Comparison of ENCODE assay signal across 23 cellular contexts in the genomic region with DNA sequence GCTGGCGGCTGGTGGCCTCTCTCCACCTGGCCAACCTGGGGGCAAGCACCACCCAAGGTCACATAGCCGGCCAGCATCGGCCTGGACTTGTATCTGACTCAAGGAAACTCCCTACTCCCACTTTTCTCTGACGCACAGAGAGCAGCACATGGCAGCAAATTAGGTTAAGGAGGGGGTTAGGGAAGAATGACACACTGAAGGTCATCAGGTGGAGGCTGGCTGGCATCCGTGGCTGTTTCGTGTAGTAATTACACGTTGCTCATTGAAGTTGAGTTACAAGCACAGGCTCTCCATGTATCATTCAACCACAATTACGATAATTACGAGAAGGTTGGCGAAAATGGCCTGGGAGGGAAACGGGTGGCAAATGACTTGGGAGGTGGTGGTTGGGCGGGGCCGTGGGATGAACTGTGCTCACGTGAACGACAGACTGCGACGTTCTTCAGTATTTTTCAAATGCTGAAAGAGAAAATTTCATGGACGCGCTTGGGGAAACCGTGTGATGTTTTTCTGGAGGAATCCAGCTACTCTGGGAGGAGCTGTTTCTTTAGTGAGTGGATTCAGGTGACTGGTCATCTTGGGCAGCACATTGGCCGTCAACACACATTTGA. TPM values are rescaled to one million over a fixed set of nuclear protein-coding genes. Genes with fewer than 3 reads are reported as not detected.
DNase-seq lines count a peak whose midpoint lies in the region; TF ChIP-seq lines count a peak whose summit lies in the region.
"Had no signal": no experiment of that assay in that cellular context is flagged by ENCODE, and none has a peak within 500 bp of the region (broad histone marks: within the 10 kb centered on the region; RNA-seq: fewer than 3 reads in every experiment).

No MANE protein-coding gene starts in this region.

- intact Hi-C loops in MCF 10A (cut with micrococcal nuclease) = no loop called here
- intact Hi-C loops in breast epithelium (cut with DNase I; ENCODE audit: low total_unique reads) = no loop called here
- intact Hi-C loops in cardiac septum (cut with DNase I) = no loop called here

- no peak overlapping the region for H3K27ac Mint-ChIP-seq in MCF 10A (ENCODE audit: low read depth, unreplicated experiment)
- H3K27ac Mint-ChIP-seq: naive thymus-derived CD8-positive, alpha-beta T cell; stimulated activated memory B cell treated with anti-CD40 and anti-IgM and Interleukin-4, amounts not matched to agents 10 μg/mL and 1 μg/mL and 100 μg/mL, for 72 hours; T-helper 1 cell treated with Interleukin-12 subunit alpha and Interleukin-12 subunit beta and Interleukin-4 antibody, amounts not matched to agents 30 μg/mL and 1 μg/mL, for 36 hours had no signal

- H3K36me3 ChIP-seq in breast epithelium = no peaks in the 10 kb centered on the region
- H3K36me3 ChIP-seq: gastroesophageal sphincter, lower lobe of right lung had no signal

- no TSS peak for BruUV-seq in MCF 10A (replicated peaks; lab: Mats Ljungman, UMichigan)

- no peaks in the 10 kb centered on the region for H3K9me3 ChIP-seq in breast epithelium
- H3K9me3 ChIP-seq: gastroesophageal sphincter, lower lobe of right lung had no signal

- POLR2A ChIA-PET in MCF 10A (lab: Yijun Ruan, JAX) = no interaction called here

- no peaks in the 10 kb centered on the region for H3K27me3 Mint-ChIP-seq in MCF 10A (ENCODE audit: insufficient read depth, unreplicated experiment)

- no peaks in the 10 kb centered on the region for H3K4me1 Mint-ChIP-seq in MCF 10A (ENCODE audit: insufficient read depth, unreplicated experiment)

- H3K9me3 Mint-ChIP-seq in MCF 10A (ENCODE audit: unreplicated experiment) = no peaks in the 10 kb centered on the region
- H3K9me3 Mint-ChIP-seq: naive thymus-derived CD8-positive, alpha-beta T cell; stimulated activated memory B cell treated with anti-CD40 and anti-IgM and Interleukin-4, amounts not matched to agents 10 μg/mL and 1 μg/mL and 100 μg/mL, for 72 hours; T-helper 1 cell treated with Interleukin-12 subunit alpha and Interleukin-12 subunit beta and Interleukin-4 antibody, amounts not matched to agents 30 μg/mL and 1 μg/mL, for 36 hours had no signal

- peak; percentile 53 for DNase-seq in MCF 10A (ENCODE audit: unreplicated experiment)
- no peak for DNase-seq in breast epithelium (ENCODE audit: low spot score in 2 of 2)
- peak; percentile 89 for DNase-seq in NCI-H2227 (lab: John Stamatoyannopoulos, UW; ENCODE audit: unreplicated experiment)
- DNase-seq in kidney tubule cell (ENCODE audit: low spot score) = peak; percentile 45
- no peak for DNase-seq in cardiac septum (ENCODE audit: low spot score)
- DNase-seq in stimulated activated CD4-positive, alpha-beta T cell treated with anti-CD3 and anti-CD28 coated beads, Interleukin-4, amount 100 ng/mL, for 4 hours = no peak
- DNase-seq in HuH-7.5 (ENCODE audit: low spot score) = no peak
- DNase-seq: ACHN; activated CD4-positive, alpha-beta T cell treated with anti-CD3 and anti-CD28 coated beads, Interleukin-2, amount 50 U/mL, for 1 hour; activated CD4-positive, CD25-positive, alpha-beta regulatory T cell; activated naive CD4-positive, alpha-beta T cell treated with anti-CD3 and anti-CD28 coated beads, Interleukin-2, amount 50 U/mL, for 16 hours; effector CD4-positive, alpha-beta T cell; EL; GM23248; lower lobe of right lung; naive thymus-derived CD8-positive, alpha-beta T cell; NCI-H146; NK-92 treated with Interleukin-12 subunit alpha and Interleukin-12 subunit beta, amount 100 ng/mL, for 24 hours; PC-9; Right ventricle myocardium superior had no signal

- TF ChIP-seq POLR2A in breast epithelium (IDR thresholded peaks at IDR 0.05) = no peak

- H3K4me3 Mint-ChIP-seq in MCF 10A (ENCODE audit: unreplicated experiment) = no peak overlapping the region
- H3K4me3 Mint-ChIP-seq: stimulated activated memory B cell treated with anti-CD40 and anti-IgM and Interleukin-4, amounts not matched to agents 10 μg/mL and 1 μg/mL and 100 μg/mL, for 72 hours; T-helper 1 cell treated with Interleukin-12 subunit alpha and Interleukin-12 subunit beta and Interleukin-4 antibody, amounts not matched to agents 30 μg/mL and 1 μg/mL, for 36 hours had no signal

- H3K4me1 ChIP-seq in breast epithelium = peaks cover 0 to 3% of the 10 kb centered on the region in 2 donors

- no peaks in the 10 kb centered on the region for H3K36me3 Mint-ChIP-seq in MCF 10A (ENCODE audit: insufficient read depth, unreplicated experiment)
- H3K36me3 Mint-ChIP-seq: naive thymus-derived CD8-positive, alpha-beta T cell; stimulated activated memory B cell treated with anti-CD40 and anti-IgM and Interleukin-4, amounts not matched to agents 10 μg/mL and 1 μg/mL and 100 μg/mL, for 72 hours had no signal

- no peaks in the 10 kb centered on the region for H3K27me3 ChIP-seq in breast epithelium
- H3K27me3 ChIP-seq: gastroesophageal sphincter had no signal

- no peak for TF ChIP-seq CTCF in MCF 10A (IDR thresholded peaks at IDR 0.05; ENCODE audit: unreplicated experiment)
- TF ChIP-seq CTCF in breast epithelium (IDR thresholded peaks at IDR 0.05) = no peak

- CTCF ChIA-PET in MCF 10A (lab: Yijun Ruan, JAX) = interaction anchor here (0.6 kb wide), 1 partner anchor 34 kb away, joined by 3 read pairs; no protein-coding TSS in a partner anchor

- H3K4me3 ChIP-seq in breast epithelium = no peak overlapping the region
- H3K4me3 ChIP-seq: gastroesophageal sphincter, GM23248, lower lobe of right lung, PC-9 had no signal

- no peak overlapping the region for H3K27ac ChIP-seq in breast epithelium
- H3K27ac ChIP-seq: gastroesophageal sphincter, GM23248, lower lobe of right lung, PC-9 had no signal

RNA-seq across cellular contexts. Expression of gene METRNL, which starts 4.0 kb away (rescaled TPM):
- total RNA-seq in MCF 10A (2022) = 14.5 and 24.1 TPM in 2 replicates
- 100 to 1,000 TPM in 1 of 3 donors, 10 to 100 TPM in 2; 41.6 to 102 (median 54.1) TPM for total RNA-seq in breast epithelium
- total RNA-seq in cardiac septum = 104 TPM

Comparison
In these comparisons a context has a peak if more than half of its experiments do, and no peak if none do; other contexts are left out.
1. DNase-seq: peak in MCF 10A (single experiment), NCI-H2227 (single experiment) and kidney tubule cell (single experiment); none in breast epithelium (0 of 2), cardiac septum (single experiment), stimulated activated CD4-positive, alpha-beta T cell treated with anti-CD3 and anti-CD28 coated beads, Interleukin-4, amount 100 ng/mL, for 4 hours (0 of 2) and HuH-7.5 (single experiment).